In genomic region chr16:84518804-84519341, GRCh38 we compare ENCODE assay signal across 10 cellular contexts. TPM values are rescaled to one million over a fixed set of nuclear protein-coding genes. Genes with fewer than 3 reads are reported as not detected.
A peak's percentile ranks its signal among the peaks of the same experiment; 100 is the strongest.
DNase-seq lines count a peak whose midpoint lies in the region; ATAC-seq lines count a peak whose summit lies in the region.
"Had no signal": no experiment of that assay in that cellular context is flagged by ENCODE, and none has a peak within 500 bp of the region (broad histone marks: within the 10 kb centered on the region; RNA-seq: fewer than 3 reads in every experiment).

No MANE protein-coding gene starts in this region.

- H3K4me2 ChIP-seq in mesendoderm (ENCODE audit: low read length): no peak overlapping the region

- no peak overlapping the region for H3K9ac ChIP-seq in mesendoderm (ENCODE audit: low read length)

- no peaks in the 10 kb centered on the region for H3K36me3 Mint-ChIP-seq in CD8-positive, alpha-beta memory T cell

- H3K4me3 Mint-ChIP-seq in CD8-positive, alpha-beta memory T cell: peak overlapping the region; percentile 7 to 80 (median 64)
- H3K4me3 Mint-ChIP-seq: B cell had no signal

- no peak overlapping the region for H2AK5ac ChIP-seq in mesendoderm (ENCODE audit: low read length)

- CTCF ChIA-PET in CD8-positive, alpha-beta memory T cell (lab: Charles Lee): interaction anchor here (0.8 to 4.3 kb wide), 14 partner anchors 9 to 103 kb away, joined by 3 to 21 read pairs (median 4); partner anchors contain the start of gene COTL1

- H3K36me3 ChIP-seq in CD8-positive, alpha-beta memory T cell (ENCODE audit: insufficient read depth, low read length): no peaks in the 10 kb centered on the region
- no peaks in the 10 kb centered on the region for H3K36me3 ChIP-seq in mesendoderm (ENCODE audit: control insufficient read depth, insufficient read depth, low read length)
- H3K36me3 ChIP-seq: left ventricle myocardium inferior had no signal

- H2BK120ac ChIP-seq in mesendoderm (ENCODE audit: low read depth, low read length): no peak overlapping the region

- H3K4ac ChIP-seq in mesendoderm (ENCODE audit: low read depth, low read length): no peak overlapping the region

- H3K27ac Mint-ChIP-seq in CD8-positive, alpha-beta memory T cell: peak overlapping the region; percentile 66 to 87 (median 78)
- H3K27ac Mint-ChIP-seq: B cell had no signal

- H3K79me2 ChIP-seq in mesendoderm (ENCODE audit: control insufficient read depth, insufficient read depth, low read length): no peaks in the 10 kb centered on the region

- no peaks in the 10 kb centered on the region for H3K79me1 ChIP-seq in mesendoderm (ENCODE audit: low read length)

- H4K5ac ChIP-seq in mesendoderm (ENCODE audit: low read length): no peak overlapping the region

- H3K18ac ChIP-seq in mesendoderm (ENCODE audit: low read length): no peak overlapping the region

- peak overlapping the region; percentile 38 for H3K4me3 ChIP-seq in CD8-positive, alpha-beta memory T cell (ENCODE audit: low read length)
- no peak overlapping the region for H3K4me3 ChIP-seq in mesendoderm (ENCODE audit: low read length)
- H3K4me3 ChIP-seq: left ventricle myocardium inferior had no signal

- ATAC-seq in HG03520 (IDR thresholded peaks at IDR 0.05; ENCODE audit: unreplicated experiment) (no peak), GM19452 (IDR thresholded peaks at IDR 0.05; ENCODE audit: unreplicated experiment) (no peak)

- peaks cover 55 to 69% (median 68%) of the 10 kb centered on the region in 3 donors for H3K4me1 Mint-ChIP-seq in CD8-positive, alpha-beta memory T cell

- H3K56ac ChIP-seq in mesendoderm (ENCODE audit: low read length): peak overlapping the region; percentile 42

- no peaks in the 10 kb centered on the region for H3K9me3 ChIP-seq in CD8-positive, alpha-beta memory T cell (ENCODE audit: low read length)
- H3K9me3 ChIP-seq: left ventricle myocardium inferior had no signal

- no CpG with 5 or more reads among the region's 17 CpGs for WGBS in mesendoderm (ENCODE audit: extremely low coverage, insufficient coverage, low lambda C conversion rate)

- H3K27me3 Mint-ChIP-seq in CD8-positive, alpha-beta memory T cell: no peaks in the 10 kb centered on the region
- H3K27me3 Mint-ChIP-seq: B cell had no signal

- H3K27me3 ChIP-seq in CD8-positive, alpha-beta memory T cell (ENCODE audit: insufficient read depth, low read length, poor library complexity, severe bottlenecking): no peaks in the 10 kb centered on the region
- H3K27me3 ChIP-seq in mesendoderm (ENCODE audit: insufficient read depth, low read length, poor library complexity): no peaks in the 10 kb centered on the region

- H3K4me1 ChIP-seq in CD8-positive, alpha-beta memory T cell (ENCODE audit: insufficient read depth, low read length): peaks cover 62% of the 10 kb centered on the region
- no peaks in the 10 kb centered on the region for H3K4me1 ChIP-seq in mesendoderm (ENCODE audit: control insufficient read depth, low read depth, low read length)
- H3K4me1 ChIP-seq: left ventricle myocardium inferior had no signal

- DNase-seq in CD8-positive, alpha-beta memory T cell: peak; percentile 45 to 86 (median 64)
- DNase-seq in NCI-H510A (lab: John Stamatoyannopoulos, UW): peak; percentile 89
- peak; percentile 74 for DNase-seq in activated CD8-positive, alpha-beta memory T cell treated with anti-CD3 and anti-CD28 coated beads, Interleukin-2, amount 50 U/mL, for 48 hours
- no peak for DNase-seq in mesendoderm
- DNase-seq in T1000 (lab: John Stamatoyannopoulos, UW): no peak
- no peak for DNase-seq in amniotic stem cell (lab: John Stamatoyannopoulos, UW)
- DNase-seq: left ventricle myocardium inferior had no signal

- H3K27ac ChIP-seq in CD8-positive, alpha-beta memory T cell (ENCODE audit: low read depth, low read length): no peak overlapping the region
- no peak overlapping the region for H3K27ac ChIP-seq in mesendoderm (ENCODE audit: low read depth, low read length)
- H3K27ac ChIP-seq: left ventricle myocardium inferior had no signal

- no peak overlapping the region for H2BK15ac ChIP-seq in mesendoderm (replicated peaks; ENCODE audit: low read depth)

- no peak overlapping the region for H3K23ac ChIP-seq in mesendoderm (ENCODE audit: low read length)

- no peaks in the 10 kb centered on the region for H3K9me3 Mint-ChIP-seq in CD8-positive, alpha-beta memory T cell

- POLR2A ChIA-PET in CD8-positive, alpha-beta memory T cell (lab: Charles Lee): interaction anchor here (0.6 to 2.3 kb wide), 13 partner anchors 9 to 236 kb away, joined by 3 to 15 read pairs (median 4); partner anchors contain the start of gene COTL1

- H4K8ac ChIP-seq in mesendoderm (ENCODE audit: low read depth, low read length): no peak overlapping the region

- no peak overlapping the region for H2BK5ac ChIP-seq in mesendoderm (ENCODE audit: low read length)

RNA-seq across cellular contexts. Expression of gene MEAK7, which starts 14.4 kb away (rescaled TPM):
- total RNA-seq in CD8-positive, alpha-beta memory T cell: 1 to 10 TPM; 6.7 to 7.7 TPM
- 7.8 TPM for polyA plus RNA-seq in CD8-positive, alpha-beta memory T cell
- polyA plus RNA-seq in mesendoderm (2013, experiment 1 of 2): 5.7 TPM
- polyA plus RNA-seq in mesendoderm (2013, experiment 2 of 2): 6.3 TPM

Comparison
In these comparisons a context has a peak if more than half of its experiments do, and no peak if none do; other contexts are left out.
1. DNase-seq: peak in CD8-positive, alpha-beta memory T cell (5 of 5), NCI-H510A (single experiment) and activated CD8-positive, alpha-beta memory T cell treated with anti-CD3 and anti-CD28 coated beads, Interleukin-2, amount 50 U/mL, for 48 hours (single experiment); none in mesendoderm (single experiment), T1000 (single experiment) and amniotic stem cell (single experiment).